ENCODE assay signal across 11 cellular contexts in genomic region chr14:67623114-67623513, GRCh38. TPM values are rescaled to one million over a fixed set of nuclear protein-coding genes. Genes with fewer than 3 reads are reported as not detected.
DNase-seq lines count a peak whose midpoint lies in the region; ATAC-seq and TF ChIP-seq lines count a peak whose summit lies in the region.
"Had no signal": no experiment of that assay in that cellular context is flagged by ENCODE, and none has a peak within 500 bp of the region (broad histone marks: within the 10 kb centered on the region; RNA-seq: fewer than 3 reads in every experiment).

No MANE protein-coding gene starts in this region.

- TF ChIP-seq CTCF in WTC11 (IDR thresholded peaks at IDR 0.05) (no peak), hepatocyte (IDR thresholded peaks at IDR 0.05; ENCODE audit: poor library complexity) (no peak), tibial nerve (IDR thresholded peaks at IDR 0.05) (no peak)

- H3K4me1 Mint-ChIP-seq in activated T-cell treated with anti-CD3 and anti-CD28 coated beads, Interleukin-2, amount 50 U/mL, for 24 hours (ENCODE audit: low read depth) = peaks cover 40% of the 10 kb centered on the region
- H3K4me1 Mint-ChIP-seq in activated T-cell treated with anti-CD3 and anti-CD28 coated beads, Interleukin-2, amount 50 U/mL, for 4 hours (ENCODE audit: low read depth) = peaks cover 27% of the 10 kb centered on the region
- peaks cover 35% of the 10 kb centered on the region for H3K4me1 Mint-ChIP-seq in WTC11

- H3K4me1 ChIP-seq in hepatocyte (ENCODE audit: insufficient read depth) (peaks cover 18% of the 10 kb centered on the region), tibial nerve (peaks cover 0 to 35% (median 21%) of the 10 kb centered on the region in 4 donors), aorta (ENCODE audit: control insufficient read depth in 1 of 2, insufficient read depth in 2 of 2, low read length in 2 of 2) (peaks cover 0 to 2% of the 10 kb centered on the region in 2 donors)
- H3K4me1 ChIP-seq: BE2C had no signal

- DNase-seq in activated T-cell treated with anti-CD3 and anti-CD28 coated beads, Interleukin-2, amount 50 U/mL, for 24 hours = no peak
- no peak for DNase-seq in activated T-cell treated with anti-CD3 and anti-CD28 coated beads, Interleukin-2, amount 50 U/mL, for 4 hours
- DNase-seq in WTC11 (ENCODE audit: low spot score) = no peak
- DNase-seq in hepatocyte (ENCODE audit: low spot score) = peak; percentile 16
- no peak for DNase-seq in tibial nerve (ENCODE audit: low spot score in 2 of 2)
- DNase-seq in cardiac septum (ENCODE audit: low spot score) = no peak
- DNase-seq in aorta = no peak
- DNase-seq: BE2C; stimulated activated CD8-positive, alpha-beta memory T cell treated with anti-CD3 and anti-CD28 coated beads, Interleukin-4, amount 100 ng/mL, for 48 hours had no signal

- WGBS in hepatocyte (ENCODE audit: low lambda C conversion rate, missing lambda C conversion rate) = 30% methylated on average over 2 of the region's 2 CpGs
- WGBS in tibial nerve, 2 donors = 46 to 54% methylated on average over 2 of the region's 2 CpGs
- 42 to 53% methylated on average over 2 of the region's 2 CpGs for WGBS in aorta, 2 donors

- intact Hi-C loops in cardiac septum (cut with DNase I) (no loop called here), aorta (cut with DNase I) (no loop called here)

- H2AFZ ChIP-seq in hepatocyte = no peak overlapping the region

- no peak overlapping the region for H3K4me3 ChIP-seq in hepatocyte
- H3K4me3 ChIP-seq in tibial nerve = no peak overlapping the region
- H3K4me3 ChIP-seq in aorta (ENCODE audit: low read length in 2 of 2) = no peak overlapping the region

- H3K27me3 ChIP-seq in hepatocyte = no peaks in the 10 kb centered on the region
- H3K27me3 ChIP-seq in tibial nerve = no peaks in the 10 kb centered on the region
- H3K27me3 ChIP-seq in aorta (ENCODE audit: control insufficient read depth in 1 of 2, insufficient read depth in 2 of 2, low read length in 1 of 2) = no peaks in the 10 kb centered on the region

- peaks cover 6% of the 10 kb centered on the region for H3K27me3 Mint-ChIP-seq in activated T-cell treated with anti-CD3 and anti-CD28 coated beads, Interleukin-2, amount 50 U/mL, for 24 hours
- peaks cover 6% of the 10 kb centered on the region for H3K27me3 Mint-ChIP-seq in activated T-cell treated with anti-CD3 and anti-CD28 coated beads, Interleukin-2, amount 50 U/mL, for 4 hours (ENCODE audit: low read depth)
- H3K27me3 Mint-ChIP-seq in WTC11 (ENCODE audit: low read depth) = peaks cover 21% of the 10 kb centered on the region

- TF ChIP-seq POLR2A in tibial nerve (IDR thresholded peaks at IDR 0.05) = no peak

- CTCF ChIA-PET in WTC11 (lab: Charles Lee) = interaction anchor here (0.9 to 1.2 kb wide), 5 partner anchors 23 to 196 kb away, joined by 3 to 6 read pairs (median 5); partner anchors contain the start of gene PIGH

- H3K9me3 ChIP-seq in hepatocyte (ENCODE audit: low read depth) = no peaks in the 10 kb centered on the region
- no peaks in the 10 kb centered on the region for H3K9me3 ChIP-seq in tibial nerve
- H3K9me3 ChIP-seq in aorta (ENCODE audit: control insufficient read depth, low read length) = no peaks in the 10 kb centered on the region
- H3K9me3 ChIP-seq: BE2C had no signal

- H3K27ac ChIP-seq in hepatocyte = peak overlapping the region; percentile 75
- peak overlapping the region in 3 of 4 donors; percentile 55 to 91 (median 55) for H3K27ac ChIP-seq in tibial nerve
- peak overlapping the region in 1 of 2 donors; percentile 80 for H3K27ac ChIP-seq in aorta (ENCODE audit: low read depth in 1 of 2, low read length in 2 of 2)

- no peaks in the 10 kb centered on the region for H3K9me3 Mint-ChIP-seq in activated T-cell treated with anti-CD3 and anti-CD28 coated beads, Interleukin-2, amount 50 U/mL, for 24 hours
- H3K9me3 Mint-ChIP-seq in activated T-cell treated with anti-CD3 and anti-CD28 coated beads, Interleukin-2, amount 50 U/mL, for 4 hours = no peaks in the 10 kb centered on the region
- H3K9me3 Mint-ChIP-seq in WTC11 = no peaks in the 10 kb centered on the region

- H3K36me3 ChIP-seq in hepatocyte (replicated peaks; ENCODE audit: insufficient read depth, low read depth) (no peaks in the 10 kb centered on the region), tibial nerve (no peaks in the 10 kb centered on the region), aorta (ENCODE audit: control insufficient read depth in 1 of 2, insufficient read depth in 2 of 2, low read length in 1 of 2) (no peaks in the 10 kb centered on the region)
- H3K36me3 ChIP-seq: BE2C had no signal

- H4K20me1 ChIP-seq in hepatocyte (ENCODE audit: insufficient read depth, poor library complexity, severe bottlenecking) = no peaks in the 10 kb centered on the region

- no peak for ATAC-seq in activated T-cell treated with anti-CD3 and anti-CD28 coated beads, Interleukin-2, amount 50 U/mL, for 4 hours
- ATAC-seq in WTC11 (no peak), GM19035 (IDR thresholded peaks at IDR 0.05; ENCODE audit: unreplicated experiment) (no peak), aorta (ENCODE audit: low FRiP score) (no peak)
- ATAC-seq: left lobe of liver had no signal

- peak overlapping the region; percentile 19 for H3K4me2 ChIP-seq in hepatocyte

- peak overlapping the region; percentile 88 for H3K27ac Mint-ChIP-seq in activated T-cell treated with anti-CD3 and anti-CD28 coated beads, Interleukin-2, amount 50 U/mL, for 24 hours
- peak overlapping the region; percentile 94 for H3K27ac Mint-ChIP-seq in WTC11

- no peak overlapping the region for H3K4me3 Mint-ChIP-seq in activated T-cell treated with anti-CD3 and anti-CD28 coated beads, Interleukin-2, amount 50 U/mL, for 24 hours
- H3K4me3 Mint-ChIP-seq in activated T-cell treated with anti-CD3 and anti-CD28 coated beads, Interleukin-2, amount 50 U/mL, for 4 hours = no peak overlapping the region
- H3K4me3 Mint-ChIP-seq in WTC11 = peak overlapping the region; percentile 14

- POLR2A ChIA-PET in WTC11 (lab: Charles Lee) = interaction anchor here (1.5 kb wide), 1 partner anchor 72 kb away, joined by 3 read pairs; no protein-coding TSS in a partner anchor

- H3K79me2 ChIP-seq in hepatocyte = no peaks in the 10 kb centered on the region

- TF ChIP-seq EP300 in tibial nerve (IDR thresholded peaks at IDR 0.05) = no peak

- H3K36me3 Mint-ChIP-seq in activated T-cell treated with anti-CD3 and anti-CD28 coated beads, Interleukin-2, amount 50 U/mL, for 24 hours (ENCODE audit: low read depth) = no peaks in the 10 kb centered on the region
- peaks cover 1% of the 10 kb centered on the region for H3K36me3 Mint-ChIP-seq in activated T-cell treated with anti-CD3 and anti-CD28 coated beads, Interleukin-2, amount 50 U/mL, for 4 hours (ENCODE audit: insufficient read depth)
- H3K36me3 Mint-ChIP-seq in WTC11 = peaks cover 17% of the 10 kb centered on the region

- no peaks in the 10 kb centered on the region for H3K9me2 ChIP-seq in hepatocyte (replicated peaks; ENCODE audit: insufficient read depth)

TF ChIP-seq in WTC11, 78 proteins besides CTCF, POLR2A, EP300 and RAD21:
- no peak for TF ChIP-seq NFYB (CRISPR knock-in tag; conservative IDR thresholded peaks at IDR 0.05; ENCODE audit: low read depth)
- peak; percentile 90 for TF ChIP-seq GABPB1 (CRISPR knock-in tag; IDR thresholded peaks at IDR 0.05)

RNA-seq across cellular contexts. Expression of gene ARG2, which starts 3.4 kb away (rescaled TPM):
- total RNA-seq in activated T-cell treated with anti-CD3 and anti-CD28 coated beads, Interleukin-2, amount 50 U/mL, for 4 hours = 1 to 10 TPM; 3.1 to 4.6 (median 4.3) TPM
- total RNA-seq in WTC11 (2021) (29.8 to 38.5 TPM (median 33.0 TPM) in 3 replicates), hepatocyte (22.3 and 35.0 TPM in 2 replicates), tibial nerve (10 to 100 TPM in 1 of 4 donors, 1 to 10 TPM in 2, under 1 TPM in 1; 0.44 to 21.3 (median 2.6) TPM), cardiac septum (1.6 TPM), aorta (1 to 10 TPM; 4.1 to 8.5 TPM)
- polyA plus RNA-seq in hepatocyte (29.0 and 33.3 TPM in 2 replicates), aorta (1 to 10 TPM; 4.8 to 7.4 TPM)

RNA-seq across cellular contexts. Expression of gene PIGH, which starts 23.0 kb away (rescaled TPM):
- 10 to 100 TPM; 37.2 to 41.4 (median 39.6) TPM for total RNA-seq in activated T-cell treated with anti-CD3 and anti-CD28 coated beads, Interleukin-2, amount 50 U/mL, for 4 hours
- total RNA-seq in WTC11 (2021) = 6.6 to 7.8 TPM (median 6.8 TPM) in 3 replicates
- 51.2 and 64.4 TPM in 2 replicates for total RNA-seq in hepatocyte
- polyA plus RNA-seq in hepatocyte = 66.4 and 75.8 TPM in 2 replicates
- total RNA-seq in tibial nerve = 10 to 100 TPM; 19.2 to 48.8 (median 23.8) TPM
- total RNA-seq in cardiac septum = 10.6 TPM
- 10 to 100 TPM; 17.9 to 18.0 TPM for total RNA-seq in aorta
- 10 to 100 TPM; 16.3 to 35.7 TPM for polyA plus RNA-seq in aorta

RNA-seq across cellular contexts. Expression of gene VTI1B, which starts 51.3 kb away (rescaled TPM):
- total RNA-seq in activated T-cell treated with anti-CD3 and anti-CD28 coated beads, Interleukin-2, amount 50 U/mL, for 4 hours = 10 to 100 TPM; 79.2 to 86.8 (median 80.1) TPM
- total RNA-seq in WTC11 (2021) (108 to 133 TPM (median 123 TPM) in 3 replicates), hepatocyte (49.2 and 55.0 TPM in 2 replicates), tibial nerve (100 to 1,000 TPM in 3 of 4 donors, 10 to 100 TPM in 1; 66.1 to 123 (median 103) TPM), cardiac septum (115 TPM), aorta (10 to 100 TPM; 94.0 to 95.4 TPM)
- polyA plus RNA-seq in hepatocyte (87.5 and 115 TPM in 2 replicates), aorta (100 to 1,000 TPM in 1 of 2 donors, 10 to 100 TPM in 1; 88.9 to 140 TPM)
